ENCODE assay signal across 8 cellular contexts in the genomic region with DNA sequence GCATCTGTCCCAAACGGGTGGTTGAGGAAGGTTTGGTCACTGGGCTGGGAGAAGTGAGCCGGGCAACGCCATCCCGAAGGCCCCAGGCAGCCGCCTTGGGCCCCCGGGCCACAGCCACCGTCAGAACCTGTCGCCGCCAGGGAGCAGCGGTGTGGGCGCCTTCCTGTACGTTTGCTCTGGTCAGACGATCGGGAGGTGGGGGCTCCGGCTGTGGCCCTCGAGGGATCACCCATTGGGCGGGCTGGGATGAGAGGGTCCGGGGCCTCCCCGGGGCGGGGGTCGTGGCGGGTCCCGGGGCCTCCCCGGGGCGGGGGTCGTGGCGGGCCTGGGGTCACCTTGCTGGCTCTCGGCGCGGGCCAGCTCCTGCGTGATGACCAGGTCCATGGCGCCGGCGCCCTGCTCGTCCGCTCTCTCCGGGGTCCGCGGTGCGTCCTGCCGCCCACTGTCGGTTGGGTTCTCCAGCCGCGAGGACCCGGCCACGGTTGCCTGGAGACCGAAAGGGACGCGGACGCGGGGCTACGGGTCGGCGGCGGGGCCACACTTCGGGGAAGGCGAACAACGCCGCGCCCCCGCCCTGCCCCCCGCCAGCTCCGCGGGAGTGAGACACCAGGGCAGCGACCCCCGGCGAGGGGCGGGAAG.
DNase-seq lines count a peak whose midpoint lies in the region; ATAC-seq and TF ChIP-seq lines count a peak whose summit lies in the region.

A gene (minus strand): TSS at position 470 of the 639 bp plus-strand sequence. CDS start 86 bp downstream, at position 384.

- H3K27me3 Mint-ChIP-seq in stimulated activated memory B cell treated with anti-CD40 and anti-IgM and Interleukin-4, amounts not matched to agents 10 μg/mL and 1 μg/mL and 100 μg/mL, for 72 hours = peaks cover 86% of the 10 kb centered on the region

- ATAC-seq in stimulated activated memory B cell treated with anti-CD40 and anti-IgM and Interleukin-4, amounts not matched to agents 10 μg/mL and 1 μg/mL and 100 μg/mL, for 72 hours = no peak
- no peak for ATAC-seq in HG02973 (IDR thresholded peaks at IDR 0.05; ENCODE audit: unreplicated experiment)

- H3K4me3 ChIP-seq in choroid plexus epithelial cell (ENCODE audit: low read depth, low read length) = peak within 1 kb of the TSS; percentile 58

- H3K4me3 Mint-ChIP-seq in stimulated activated memory B cell treated with anti-CD40 and anti-IgM and Interleukin-4, amounts not matched to agents 10 μg/mL and 1 μg/mL and 100 μg/mL, for 72 hours = peak within 1 kb of the TSS; percentile 77

- DNase-seq in DMS114 treated with DMSO at 0.1 percent for 48 hours (lab: John Stamatoyannopoulos, UW; ENCODE audit: unreplicated experiment) = peak; percentile 48
- peak; percentile 35 for DNase-seq in NCI-H1105 (lab: John Stamatoyannopoulos, UW)
- peak; percentile 53 for DNase-seq in choroid plexus epithelial cell (ENCODE audit: low read depth)
- DNase-seq in kidney tubule cell (ENCODE audit: low spot score) = peak; percentile 72
- no peak for DNase-seq in NCI-H146 treated with DMSO at 0.1 percent for 48 hours (lab: John Stamatoyannopoulos, UW; ENCODE audit: unreplicated experiment)
- DNase-seq in HuH-7.5 (ENCODE audit: low spot score) = no peak

- H3K27ac Mint-ChIP-seq in stimulated activated memory B cell treated with anti-CD40 and anti-IgM and Interleukin-4, amounts not matched to agents 10 μg/mL and 1 μg/mL and 100 μg/mL, for 72 hours = no peak within 1 kb of the TSS

- TF ChIP-seq CTCF in choroid plexus epithelial cell (conservative IDR thresholded peaks at IDR 0.05; ENCODE audit: low read depth, low read length) = no peak

- no peaks in the 10 kb centered on the region for H3K9me3 Mint-ChIP-seq in stimulated activated memory B cell treated with anti-CD40 and anti-IgM and Interleukin-4, amounts not matched to agents 10 μg/mL and 1 μg/mL and 100 μg/mL, for 72 hours

- H3K36me3 Mint-ChIP-seq in stimulated activated memory B cell treated with anti-CD40 and anti-IgM and Interleukin-4, amounts not matched to agents 10 μg/mL and 1 μg/mL and 100 μg/mL, for 72 hours = no peaks in the 10 kb centered on the region

- H3K4me1 Mint-ChIP-seq in stimulated activated memory B cell treated with anti-CD40 and anti-IgM and Interleukin-4, amounts not matched to agents 10 μg/mL and 1 μg/mL and 100 μg/mL, for 72 hours = peaks cover 32% of the 10 kb centered on the region

Comparison
In these comparisons a context has a peak if more than half of its experiments do, and no peak if none do; other contexts are left out.
1. DNase-seq: peak in DMS114 treated with DMSO at 0.1 percent for 48 hours (single experiment), NCI-H1105 (single experiment), choroid plexus epithelial cell (single experiment) and kidney tubule cell (single experiment); none in NCI-H146 treated with DMSO at 0.1 percent for 48 hours (single experiment) and HuH-7.5 (single experiment).